ENCODE assay signal across 8 cellular contexts in the genomic region with DNA sequence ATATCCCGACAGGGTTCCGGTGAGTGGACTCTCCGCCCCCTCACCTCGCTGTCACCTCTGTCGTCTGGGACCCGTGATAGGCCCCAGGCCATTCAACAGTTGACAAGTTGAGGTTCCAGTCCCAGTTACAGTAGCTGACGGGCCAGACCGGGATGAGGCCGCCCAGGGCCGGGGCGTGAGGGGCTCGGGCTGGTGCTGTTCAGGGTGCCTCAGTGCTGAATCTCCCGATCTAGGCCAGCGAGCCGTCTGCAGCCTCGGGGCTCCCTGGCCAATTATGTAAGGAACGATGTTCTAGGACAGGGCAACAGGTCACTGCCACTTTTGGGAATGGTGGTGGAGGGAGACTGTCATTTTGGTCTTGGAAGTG. TPM values are rescaled to one million over a fixed set of nuclear protein-coding genes. Genes with fewer than 3 reads are reported as not detected.
DNase-seq lines count a peak whose midpoint lies in the region; ATAC-seq and TF ChIP-seq lines count a peak whose summit lies in the region.

No MANE protein-coding gene starts in this region.

- H3K27me3 ChIP-seq in adrenal gland, result no peaks in the 10 kb centered on the region

- H3K4me1 ChIP-seq in adrenal gland (replicated peaks in 1 of 2), result peaks cover 27 to 50% of the 10 kb centered on the region in 2 donors

- intact Hi-C loops in adrenal gland (cut with DNase I), result no loop called here

- H3K36me3 Mint-ChIP-seq in stimulated activated naive B cell treated with anti-CD40 and anti-IgM and Interleukin-4, amounts not matched to agents 10 μg/mL and 1 μg/mL and 100 μg/mL, for 72 hours, result peaks cover 20 to 31% of the 10 kb centered on the region in 2 donors

- H3K9me3 Mint-ChIP-seq in stimulated activated naive B cell treated with anti-CD40 and anti-IgM and Interleukin-4, amounts not matched to agents 10 μg/mL and 1 μg/mL and 100 μg/mL, for 72 hours, result no peaks in the 10 kb centered on the region

- 0 to 6% (median 1%) methylated on average over 7 to 17 of the region's 17 CpGs for WGBS in adrenal gland, 4 donors

- peak; percentile 14 for DNase-seq in activated T-cell treated with anti-CD3 and anti-CD28 coated beads for 48 hours (ENCODE audit: low read depth)
- no peak for DNase-seq in activated T-cell treated with anti-CD3 and anti-CD28 coated beads, Interleukin-2, amount 50 U/mL, for 1 hour
- peak in 6 of 7 donors; percentile 23 to 58 (median 31) for DNase-seq in adrenal gland
- DNase-seq in iPS-NIHi7 (ENCODE audit: extremely low spot score), result peak; percentile 17
- no peak for DNase-seq in stimulated activated naive B cell treated with anti-CD40 and anti-IgM and Interleukin-4, amounts not matched to agents 10 μg/mL and 1 μg/mL and 100 μg/mL, for 72 hours
- DNase-seq in GM19240 (ENCODE audit: insufficient read length, low spot score), result no peak
- no peak for DNase-seq in NCI-H187 (lab: John Stamatoyannopoulos, UW)

- H3K27me3 Mint-ChIP-seq in stimulated activated naive B cell treated with anti-CD40 and anti-IgM and Interleukin-4, amounts not matched to agents 10 μg/mL and 1 μg/mL and 100 μg/mL, for 72 hours, result peaks cover 0 to 5% of the 10 kb centered on the region in 2 donors

- H3K36me3 ChIP-seq in KOPT-K1 (ENCODE audit: insufficient read depth, low read length) (peaks cover 42% of the 10 kb centered on the region), adrenal gland (replicated peaks in 1 of 2) (peaks cover 0 to 36% of the 10 kb centered on the region in 2 donors)

- no peak for TF ChIP-seq CTCF in adrenal gland (IDR thresholded peaks at IDR 0.05)

- H3K4me1 Mint-ChIP-seq in stimulated activated naive B cell treated with anti-CD40 and anti-IgM and Interleukin-4, amounts not matched to agents 10 μg/mL and 1 μg/mL and 100 μg/mL, for 72 hours, result peaks cover 29 to 58% of the 10 kb centered on the region in 2 donors

- H3K4me3 Mint-ChIP-seq in stimulated activated naive B cell treated with anti-CD40 and anti-IgM and Interleukin-4, amounts not matched to agents 10 μg/mL and 1 μg/mL and 100 μg/mL, for 72 hours, result peak overlapping the region; percentile 93 to 99

- H3K27ac ChIP-seq in KOPT-K1 (ENCODE audit: low read depth, low read length, poor library complexity, severe bottlenecking) (peak overlapping the region; percentile 65), adrenal gland (peak overlapping the region in 3 of 5 donors; percentile 75 to 80 (median 78))

- H3K4me3 ChIP-seq in adrenal gland, result peak overlapping the region; percentile 63 to 100 (median 84)

- H3K9me3 ChIP-seq in KOPT-K1 (ENCODE audit: insufficient read depth, low read length, poor library complexity, severe bottlenecking), result no peaks in the 10 kb centered on the region
- H3K9me3 ChIP-seq in adrenal gland (replicated peaks in 1 of 3), result no peaks in the 10 kb centered on the region

- peak in 1 of 2 donors; percentile 1 for ATAC-seq in stimulated activated naive B cell treated with anti-CD40 and anti-IgM and Interleukin-4, amounts not matched to agents 10 μg/mL and 1 μg/mL and 100 μg/mL, for 72 hours (replicated peaks)

- peak overlapping the region; percentile 75 for H3K27ac Mint-ChIP-seq in stimulated activated naive B cell treated with anti-CD40 and anti-IgM and Interleukin-4, amounts not matched to agents 10 μg/mL and 1 μg/mL and 100 μg/mL, for 72 hours

- TF ChIP-seq POLR2A in adrenal gland (IDR thresholded peaks at IDR 0.05), result no peak

RNA-seq across cellular contexts. Expression of a gene that starts 0.7 kb away (rescaled TPM):
- total RNA-seq in adrenal gland, result 100 to 1,000 TPM in 7 of 8 donors, 10 to 100 TPM in 1; 98.2 to 197 (median 167) TPM
- 100 to 1,000 TPM in 2 of 3 donors, 10 to 100 TPM in 1; 93.9 to 200 (median 123) TPM for polyA plus RNA-seq in adrenal gland

RNA-seq across cellular contexts. Expression of a gene that starts 10.8 kb away (rescaled TPM):
- 10 to 100 TPM in 3 of 8 donors, 1 to 10 TPM in 5; 6.2 to 11.3 (median 9.5) TPM for total RNA-seq in adrenal gland
- 10 to 100 TPM in 1 of 3 donors, 1 to 10 TPM in 2; 2.8 to 13.4 (median 4.8) TPM for polyA plus RNA-seq in adrenal gland

RNA-seq across cellular contexts. Expression of a gene that starts 31.0 kb away (rescaled TPM):
- under 1 TPM in 6 of 8 donors, not detected in 2; 0.07 to 0.68 (median 0.29) TPM for total RNA-seq in adrenal gland
- under 1 TPM in 2 of 3 donors, not detected in 1; 0.32 to 0.61 TPM for polyA plus RNA-seq in adrenal gland

RNA-seq across cellular contexts. Expression of a gene that starts 56.2 kb away (rescaled TPM):
- 100 to 1,000 TPM in 1 of 8 donors, 10 to 100 TPM in 7; 36.7 to 191 (median 52.2) TPM for total RNA-seq in adrenal gland
- 10 to 100 TPM; 18.0 to 48.0 (median 19.0) TPM for polyA plus RNA-seq in adrenal gland

Comparison
In these comparisons a context has a peak if more than half of its experiments do, and no peak if none do; other contexts are left out.
1. DNase-seq: peak in activated T-cell treated with anti-CD3 and anti-CD28 coated beads for 48 hours (single experiment), adrenal gland (6 of 7) and iPS-NIHi7 (single experiment); none in activated T-cell treated with anti-CD3 and anti-CD28 coated beads, Interleukin-2, amount 50 U/mL, for 1 hour (single experiment), stimulated activated naive B cell treated with anti-CD40 and anti-IgM and Interleukin-4, amounts not matched to agents 10 μg/mL and 1 μg/mL and 100 μg/mL, for 72 hours (single experiment), GM19240 (single experiment) and NCI-H187 (0 of 2).